Comparison of ENCODE assay signal across 1 cellular context in the genomic region with DNA sequence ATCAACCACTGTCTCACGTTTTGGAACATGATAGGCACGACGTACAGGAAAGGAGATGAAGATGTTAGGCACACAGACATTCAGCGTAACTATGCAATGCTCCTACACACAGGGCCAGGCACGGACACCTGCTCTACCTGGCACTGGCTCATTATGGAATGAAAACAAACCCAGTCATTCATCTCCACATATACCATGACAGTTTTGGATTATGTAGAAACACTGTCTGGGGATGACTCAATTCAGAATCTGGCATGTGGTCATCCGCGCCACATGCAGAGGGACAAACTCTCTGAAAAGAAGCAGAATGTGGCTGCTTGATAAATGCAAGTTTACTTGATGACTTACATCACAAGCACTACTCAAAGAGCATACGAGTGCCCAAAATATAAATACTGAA.
TF ChIP-seq lines count a peak whose summit lies in the region.

No MANE protein-coding gene starts in this region.

TF ChIP-seq in GM12878, 131 proteins besides CTCF, POLR2A, EP300 and RAD21:
- TF ChIP-seq RUNX3 (IDR thresholded peaks at IDR 0.05; ENCODE audit: low read length), result peak; percentile 41; the same call in 1 of the 2 replicates
- no peak for TF ChIP-seq EED (IDR thresholded peaks at IDR 0.05; ENCODE audit: low read depth)
- TF ChIP-seq, protein P1, sequence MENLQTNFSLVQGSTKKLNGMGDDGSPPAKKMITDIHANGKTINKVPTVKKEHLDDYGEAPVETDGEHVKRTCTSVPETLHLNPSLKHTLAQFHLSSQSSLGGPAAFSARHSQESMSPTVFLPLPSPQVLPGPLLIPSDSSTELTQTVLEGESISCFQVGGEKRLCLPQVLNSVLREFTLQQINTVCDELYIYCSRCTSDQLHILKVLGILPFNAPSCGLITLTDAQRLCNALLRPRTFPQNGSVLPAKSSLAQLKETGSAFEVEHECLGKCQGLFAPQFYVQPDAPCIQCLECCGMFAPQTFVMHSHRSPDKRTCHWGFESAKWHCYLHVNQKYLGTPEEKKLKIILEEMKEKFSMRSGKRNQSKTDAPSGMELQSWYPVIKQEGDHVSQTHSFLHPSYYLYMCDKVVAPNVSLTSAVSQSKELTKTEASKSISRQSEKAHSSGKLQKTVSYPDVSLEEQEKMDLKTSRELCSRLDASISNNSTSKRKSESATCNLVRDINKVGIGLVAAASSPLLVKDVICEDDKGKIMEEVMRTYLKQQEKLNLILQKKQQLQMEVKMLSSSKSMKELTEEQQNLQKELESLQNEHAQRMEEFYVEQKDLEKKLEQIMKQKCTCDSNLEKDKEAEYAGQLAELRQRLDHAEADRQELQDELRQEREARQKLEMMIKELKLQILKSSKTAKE (IDR thresholded peaks at IDR 0.05; ENCODE audit: low read depth, poor library complexity, severe bottlenecking), result no peak
- TF ChIP-seq MEF2A (IDR thresholded peaks at IDR 0.05; ENCODE audit: insufficient read depth, low read depth, low read length), result no peak
- no peak for TF ChIP-seq PML (IDR thresholded peaks at IDR 0.05; ENCODE audit: low read length)
